Comparison of ENCODE assay signal across 28 cellular contexts in genomic region chr20:24477831-24478547, GRCh38. TPM values are rescaled to one million over a fixed set of nuclear protein-coding genes. Genes with fewer than 3 reads are reported as not detected.
DNase-seq lines count a peak whose midpoint lies in the region; ATAC-seq and TF ChIP-seq lines count a peak whose summit lies in the region.
"Had no signal": no experiment of that assay in that cellular context is flagged by ENCODE, and none has a peak within 500 bp of the region (broad histone marks: within the 10 kb centered on the region; RNA-seq: fewer than 3 reads in every experiment).

No MANE protein-coding gene starts in this region.

- intact Hi-C loops in Right ventricle myocardium inferior (cut with DNase I): loop anchor here (10.0 kb wide), 1 partner anchor 57 kb away; no protein-coding TSS in a partner anchor
- intact Hi-C loops in left ventricle myocardium superior (cut with micrococcal nuclease): loop anchor here (10.0 kb wide), 1 partner anchor 147 kb away; no protein-coding TSS in a partner anchor
- intact Hi-C loops in sciatic nerve (cut with DNase I): no loop called here

- DNase-seq in Right ventricle myocardium inferior (ENCODE audit: missing footprints) (no peak), right atrium auricular region (ENCODE audit: low spot score) (no peak), left ventricle myocardium superior (no peak), sciatic nerve (ENCODE audit: low spot score) (peak; percentile 25), T-helper 9 cell (no peak)
- no peak for DNase-seq in stimulated activated naive CD4-positive, alpha-beta T cell (lab: John Stamatoyannopoulos, UW)
- DNase-seq: ACHN; Caco-2; DMS 273 treated with DMSO at 0.1 percent for 48 hours; DMS79 treated with DMSO at 0.1 percent for 48 hours; GM23248; HCEC 1CT; IMR-90; NCI-H1092 treated with DMSO at 0.1 percent for 48 hours; NCI-H1436 treated with DMSO at 0.1 percent for 48 hours; NCI-H2029; NCI-H2171; NCI-H345; NCI-H524; NCI-H774; NK-92 treated with Interleukin-12 subunit alpha and Interleukin-12 subunit beta, amount 100 ng/mL, for 24 hours had no signal

- H3K27me3 ChIP-seq in right atrium auricular region: no peaks in the 10 kb centered on the region

- peaks cover 0 to 1% of the 10 kb centered on the region in 2 donors for H3K4me1 ChIP-seq in right atrium auricular region
- H3K4me1 ChIP-seq: BLaER1, Caco-2 had no signal

- ATAC-seq in Right ventricle myocardium inferior: peak; percentile 52
- ATAC-seq in left ventricle myocardium superior: peak; percentile 80
- no peak for ATAC-seq in sciatic nerve
- ATAC-seq in HG03196 (IDR thresholded peaks at IDR 0.05; ENCODE audit: unreplicated experiment): no peak
- no peak for ATAC-seq in GM21515 (IDR thresholded peaks at IDR 0.05; ENCODE audit: unreplicated experiment)

- no peak overlapping the region for H3K4me3 ChIP-seq in right atrium auricular region
- H3K4me3 ChIP-seq: BLaER1, GM23248 had no signal

- no peaks in the 10 kb centered on the region for H3K9me3 ChIP-seq in right atrium auricular region
- H3K9me3 ChIP-seq: BLaER1, Caco-2 had no signal

- H3K27ac ChIP-seq in right atrium auricular region: peak overlapping the region in 1 of 2 donors; percentile 51
- H3K27ac ChIP-seq: 22Rv1, BLaER1, GM23248, KMS-11, RWPE1 had no signal

- TF ChIP-seq CTCF in right atrium auricular region (IDR thresholded peaks at IDR 0.05): no peak

- H3K36me3 ChIP-seq in right atrium auricular region: no peaks in the 10 kb centered on the region
- H3K36me3 ChIP-seq: BLaER1 had no signal

RNA-seq across cellular contexts. Expression of gene SYNDIG1, which starts 8.6 kb away (rescaled TPM):
- 15.8 TPM for total RNA-seq in Right ventricle myocardium inferior
- 10 to 100 TPM; 21.7 to 38.1 TPM for total RNA-seq in right atrium auricular region
- 11.0 TPM for total RNA-seq in left ventricle myocardium superior
- 17.9 TPM for total RNA-seq in sciatic nerve
- total RNA-seq: Caco-2; CD4-positive, alpha-beta memory T cell; IMR-90 had no signal

Comparison
In these comparisons a context has a peak if more than half of its experiments do, and no peak if none do; other contexts are left out.
1. ATAC-seq: peak in Right ventricle myocardium inferior (single experiment) and left ventricle myocardium superior (single experiment); none in sciatic nerve (single experiment), HG03196 (single experiment) and GM21515 (single experiment).